ENCODE assay signal across 8 cellular contexts in genomic region chr9:137240841-137241489, GRCh38. TPM values are rescaled to one million over a fixed set of nuclear protein-coding genes. Genes with fewer than 3 reads are reported as not detected.
DNase-seq lines count a peak whose midpoint lies in the region; ATAC-seq, FAIRE-seq and TF ChIP-seq lines count a peak whose summit lies in the region.

TSS of gene TUBB4B (plus strand) at chr9:137241287. CDS start at chr9:137241361, 74 bp downstream.

- ATAC-seq in HG02852 (IDR thresholded peaks at IDR 0.05; ENCODE audit: unreplicated experiment) (peak; percentile 75), heart left ventricle (peak; percentile 86 to 94 (median 90))

- H3K36me3 Mint-ChIP-seq in type B pancreatic cell, result peaks cover 17% of the 10 kb centered on the region

- TF ChIP-seq CTCF in adrenal gland (IDR thresholded peaks at IDR 0.05), result peak in 1 of 6 experiments; percentile 31
- peak in 4 of 12 donors; percentile 1 to 6 (median 2) for TF ChIP-seq CTCF in heart left ventricle (IDR thresholded peaks at IDR 0.05)
- peak; percentile 2 for TF ChIP-seq CTCF in type B pancreatic cell (conservative IDR thresholded peaks at IDR 0.05)

- H3K36me3 ChIP-seq in adrenal gland (replicated peaks in 1 of 2) (peaks cover 0 to 18% of the 10 kb centered on the region in 2 donors), heart left ventricle (peaks cover 0 to 24% (median 18%) of the 10 kb centered on the region in 9 donors)

- H3K27ac ChIP-seq in adrenal gland, result peak within 1 kb of the TSS; percentile 81 to 100 (median 93)
- H3K27ac ChIP-seq in heart left ventricle, result peak within 1 kb of the TSS; percentile 94 to 100 (median 98)

- TF ChIP-seq POLR2A in GM12892 (IDR thresholded peaks at IDR 0.05; ENCODE audit: low read depth, low read length), result peak; percentile 99
- peak; percentile 100 for TF ChIP-seq POLR2A in adrenal gland (IDR thresholded peaks at IDR 0.05)
- TF ChIP-seq POLR2A in heart left ventricle (IDR thresholded peaks at IDR 0.05), result peak; percentile 57 to 97

- peaks cover 26% of the 10 kb centered on the region for H3K4me1 Mint-ChIP-seq in type B pancreatic cell (ENCODE audit: unreplicated experiment)

- FAIRE-seq in GM12892 (lab: Jason Lieb, UNC), result peak; percentile 100

- no peaks in the 10 kb centered on the region for H3K27me3 ChIP-seq in adrenal gland
- H3K27me3 ChIP-seq in heart left ventricle, result no peaks in the 10 kb centered on the region

- intact Hi-C loops in adrenal gland (cut with DNase I) (no loop called here), heart left ventricle (cut with DNase I) (loop anchor here in 2 of 10 donors (1.0 to 2.0 kb wide), 2 partner anchors 14 to 36 kb away; partner anchors contain the start of genes TOR4A (in 2 of the 2) and NELFB (in 1 of the 2))

- H3K27ac Mint-ChIP-seq in type B pancreatic cell, result peak within 1 kb of the TSS; percentile 99

- WGBS in adrenal gland, 4 donors, result 0 to 1% (median 0%) methylated on average over 13 to 67 of the region's 67 CpGs
- WGBS in heart left ventricle, 4 donors, result 0 to 1% (median 1%) methylated on average over 45 to 67 of the region's 67 CpGs

- H3K4me3 Mint-ChIP-seq in type B pancreatic cell, result peak within 1 kb of the TSS; percentile 98

- DNase-seq in GM12892 (ENCODE audit: insufficient read length) (peak; percentile 100), NCI-H146 (lab: John Stamatoyannopoulos, UW) (peak; percentile 99), T-helper 1 cell (peak; percentile 93 to 100 (median 95)), adrenal gland (peak; percentile 99 to 100 (median 100)), heart left ventricle (peak; percentile 99 to 100 (median 100)), pons (ENCODE audit: low spot score) (peak; percentile 100), type B pancreatic cell (ENCODE audit: extremely low spot score, unreplicated experiment) (peak; percentile 99)

- H3K4me1 ChIP-seq in adrenal gland (replicated peaks in 1 of 2) (peaks cover 7 to 42% of the 10 kb centered on the region in 2 donors), heart left ventricle (peaks cover 0 to 73% (median 49%) of the 10 kb centered on the region in 12 donors)

- H3K9me3 ChIP-seq in adrenal gland (replicated peaks in 1 of 3), result no peaks in the 10 kb centered on the region
- no peaks in the 10 kb centered on the region for H3K9me3 ChIP-seq in heart left ventricle

- no peaks in the 10 kb centered on the region for H3K9me3 Mint-ChIP-seq in type B pancreatic cell

- peak within 1 kb of the TSS; percentile 47 to 97 (median 72) for H3K4me3 ChIP-seq in adrenal gland
- peak within 1 kb of the TSS; percentile 70 to 97 (median 92) for H3K4me3 ChIP-seq in heart left ventricle

- peaks cover 4% of the 10 kb centered on the region for H3K27me3 Mint-ChIP-seq in type B pancreatic cell

RNA-seq across cellular contexts. Expression of gene TUBB4B, which starts in this region (rescaled TPM):
- polyA plus RNA-seq in GM12892 (2012; ENCODE audit: missing spikeins), result 96.6 TPM
- total RNA-seq in adrenal gland, result 100 to 1,000 TPM in 6 of 8 donors, 10 to 100 TPM in 2; 69.9 to 362 (median 129) TPM
- polyA plus RNA-seq in adrenal gland, result 100 to 1,000 TPM; 105 to 211 (median 200) TPM
- 100 to 1,000 TPM; 244 to 769 (median 456) TPM for total RNA-seq in heart left ventricle
- 100 to 1,000 TPM; 705 to 900 TPM for polyA plus RNA-seq in heart left ventricle
- 326 and 349 TPM in 2 replicates for total RNA-seq in type B pancreatic cell (ENCODE audit: low replicate concordance)

Comparison
In these comparisons a context has a peak if more than half of its experiments do, and no peak if none do; other contexts are left out.
1. Peak in every context shown above with its lines: DNase-seq, ATAC-seq, H3K4me3 ChIP-seq and H3K27ac ChIP-seq.